In genomic region chr2:237570776-237571335, GRCh38 we compare ENCODE assay signal across 29 cellular contexts. TPM values are rescaled to one million over a fixed set of nuclear protein-coding genes. Genes with fewer than 3 reads are reported as not detected.
"Had no signal": no experiment of that assay in that cellular context is flagged by ENCODE, and none has a peak within 500 bp of the region (broad histone marks: within the 10 kb centered on the region; RNA-seq: fewer than 3 reads in every experiment).

No MANE protein-coding gene starts in this region.

- H3K9me3 ChIP-seq: neutrophil, prostate gland, stomach had no signal

- H3K4me3 ChIP-seq: coronary artery, hepatocyte, prostate gland, stomach had no signal

- FAIRE-seq: urothelium cell line had no signal

- H3K36me3 ChIP-seq: neutrophil, prostate gland, stomach had no signal

- DNase-seq: cerebellar nuclear complex; effector CD8-positive, alpha-beta T cell; foreskin melanocyte; head of caudate nucleus; left colon; naive thymus-derived CD4-positive, alpha-beta T cell; stimulated activated CD4-positive, alpha-beta T cell treated with anti-CD3 and anti-CD28 coated beads, Interleukin-2, amount 100 ng/mL, for 24 hours; stimulated activated naive CD4-positive, alpha-beta T cell; stomach; substantia nigra; trophoblast cell had no signal

- H3K27me3 Mint-ChIP-seq: naive thymus-derived CD4-positive, alpha-beta T cell had no signal

- H3K27me3 ChIP-seq: hepatocyte had no signal

- ATAC-seq: left colon; naive thymus-derived CD4-positive, alpha-beta T cell had no signal

- H3K27ac ChIP-seq: coronary artery, hepatocyte, neutrophil, prostate gland, stomach had no signal

- H3K4me3 Mint-ChIP-seq: naive thymus-derived CD4-positive, alpha-beta T cell had no signal

- H3K36me3 Mint-ChIP-seq: naive thymus-derived CD4-positive, alpha-beta T cell had no signal

RNA-seq across cellular contexts. Expression of gene PRLH, which starts 4.5 kb away (rescaled TPM):
- total RNA-seq: dermis microvascular lymphatic vessel endothelial cell; hepatocyte; kidney epithelial cell; left colon; liver; lung microvascular endothelial cell; mesenteric fat pad; mononuclear cell; naive thymus-derived CD4-positive, alpha-beta T cell; osteocyte; prostate gland; renal cortical epithelial cell; sciatic nerve; skeletal muscle tissue; stomach had no signal
- polyA plus RNA-seq: esophagus; hepatocyte; liver; naive thymus-derived CD4-positive, alpha-beta T cell; neural cell; stomach; thymus had no signal

RNA-seq across cellular contexts. Expression of gene RAB17, which starts 19.7 kb away (rescaled TPM):
- total RNA-seq: naive thymus-derived CD4-positive, alpha-beta T cell had no signal
- polyA plus RNA-seq: naive thymus-derived CD4-positive, alpha-beta T cell; neural cell had no signal
